ENCODE assay signal across 29 cellular contexts in genomic region chr1:162383516-162383915, GRCh38. TPM values are rescaled to one million over a fixed set of nuclear protein-coding genes. Genes with fewer than 3 reads are reported as not detected.
"Had no signal": no experiment of that assay in that cellular context is flagged by ENCODE, and none has a peak within 500 bp of the region (broad histone marks: within the 10 kb centered on the region; RNA-seq: fewer than 3 reads in every experiment).

No MANE protein-coding gene starts in this region.

- H3K36me3 ChIP-seq: heart right ventricle, lower lobe of right lung, pancreas, prostate gland, transverse colon had no signal

- H3K36me3 Mint-ChIP-seq: activated naive CD8-positive, alpha-beta T cell; natural killer cell treated with Interleukin-12 subunit alpha and Interleukin-12 subunit beta and Interleukin-15 and Interleukin-18, amount 100 ng/mL, for 72 hours had no signal

- H3K4me3 Mint-ChIP-seq: activated CD8-positive, alpha-beta T cell treated with anti-CD3 and anti-CD28 coated beads for 36 hours; activated naive CD8-positive, alpha-beta T cell; activated T-cell treated with anti-CD3 and anti-CD28 coated beads, Interleukin-2, amount 50 U/mL, for 72 hours; effector memory CD8-positive, alpha-beta T cell; natural killer cell treated with Interleukin-12 subunit alpha and Interleukin-12 subunit beta and Interleukin-15 and Interleukin-18, amount 100 ng/mL, for 72 hours had no signal

- H3K27ac ChIP-seq: dorsolateral prefrontal cortex, esophagus muscularis mucosa, foreskin keratinocyte, heart right ventricle, left lung, lower lobe of right lung, pancreas, prostate gland, spleen, testis had no signal

- H3K4me1 ChIP-seq: esophagus muscularis mucosa, heart right ventricle, left lung, lower lobe of right lung, pancreas, prostate gland, spleen, testis had no signal

- H3K27me3 Mint-ChIP-seq: activated CD8-positive, alpha-beta T cell treated with anti-CD3 and anti-CD28 coated beads for 36 hours; activated naive CD8-positive, alpha-beta T cell; natural killer cell treated with Interleukin-12 subunit alpha and Interleukin-12 subunit beta and Interleukin-15 and Interleukin-18, amount 100 ng/mL, for 72 hours had no signal

- H3K4me3 ChIP-seq: dorsolateral prefrontal cortex, esophagus muscularis mucosa, heart right ventricle, left lung, lower lobe of right lung, mucosa of descending colon, pancreas, prostate gland, spleen, testis, transverse colon had no signal

- DNase-seq: activated CD4-positive, alpha-beta T cell treated with anti-CD3 and anti-CD28 coated beads for 1 hour; activated CD4-positive, alpha-beta T cell treated with anti-CD3 and anti-CD28 coated beads, Interleukin-2, amount 50 U/mL, for 1 hour; activated CD8-positive, alpha-beta T cell treated with anti-CD3 and anti-CD28 coated beads for 36 hours; activated naive CD4-positive, alpha-beta T cell treated with Interleukin-2 at 50 U/mL for 16 hours; activated T-cell treated with anti-CD3 and anti-CD28 coated beads for 4 hours; activated T-cell treated with anti-CD3 and anti-CD28 coated beads, Interleukin-2, amount 50 U/mL, for 72 hours; anterior cingulate cortex; dorsolateral prefrontal cortex; effector memory CD8-positive, alpha-beta T cell; foreskin keratinocyte; heart right ventricle; left lung; lower lobe of right lung; mesenchymal stem cell; pancreas; right cardiac atrium; spleen; stimulated activated naive CD4-positive, alpha-beta T cell treated with Interleukin-2 at 50 U/mL for 16 hours; T-helper 2 cell; testis; transverse colon had no signal

- H3K27ac Mint-ChIP-seq: activated CD8-positive, alpha-beta T cell treated with anti-CD3 and anti-CD28 coated beads for 36 hours; activated naive CD8-positive, alpha-beta T cell; activated T-cell treated with anti-CD3 and anti-CD28 coated beads, Interleukin-2, amount 50 U/mL, for 72 hours; effector memory CD8-positive, alpha-beta T cell; natural killer cell treated with Interleukin-12 subunit alpha and Interleukin-12 subunit beta and Interleukin-15 and Interleukin-18, amount 100 ng/mL, for 72 hours had no signal

- H3K9me3 Mint-ChIP-seq: activated CD8-positive, alpha-beta T cell treated with anti-CD3 and anti-CD28 coated beads for 36 hours; activated T-cell treated with anti-CD3 and anti-CD28 coated beads, Interleukin-2, amount 50 U/mL, for 72 hours; effector memory CD8-positive, alpha-beta T cell; natural killer cell treated with Interleukin-12 subunit alpha and Interleukin-12 subunit beta and Interleukin-15 and Interleukin-18, amount 100 ng/mL, for 72 hours had no signal

- ATAC-seq: activated CD8-positive, alpha-beta T cell treated with anti-CD3 and anti-CD28 coated beads for 36 hours; activated T-cell treated with anti-CD3 and anti-CD28 coated beads, Interleukin-2, amount 50 U/mL, for 72 hours; effector memory CD8-positive, alpha-beta T cell; foreskin keratinocyte; heart right ventricle; left lung; lower lobe of right lung; mucosa of descending colon; natural killer cell treated with Interleukin-12 subunit alpha and Interleukin-12 subunit beta and Interleukin-15 and Interleukin-18, amount 100 ng/mL, for 72 hours; pancreas; right cardiac atrium had no signal

- H3K9me3 ChIP-seq: esophagus muscularis mucosa, heart right ventricle, left lung, lower lobe of right lung, mucosa of descending colon, pancreas, prostate gland, spleen, testis, transverse colon had no signal

- H3K27me3 ChIP-seq: dorsolateral prefrontal cortex, esophagus muscularis mucosa, foreskin keratinocyte, heart right ventricle, left lung, pancreas, spleen, testis, transverse colon had no signal

RNA-seq across cellular contexts. Expression of gene C1orf226, which starts 2.0 kb away (rescaled TPM):
- total RNA-seq: natural killer cell treated with Interleukin-12 subunit alpha and Interleukin-12 subunit beta and Interleukin-15 and Interleukin-18, amount 100 ng/mL, for 72 hours had no signal

RNA-seq across cellular contexts. Expression of gene SPATA46, which starts 6.9 kb away (rescaled TPM):
- total RNA-seq: activated CD8-positive, alpha-beta T cell treated with anti-CD3 and anti-CD28 coated beads for 36 hours; activated T-cell treated with anti-CD3 and anti-CD28 coated beads, Interleukin-2, amount 50 U/mL, for 72 hours; dorsolateral prefrontal cortex; esophagus muscularis mucosa; foreskin keratinocyte; glomerular endothelial cell; heart right ventricle; left lung; lower lobe of right lung; mucosa of descending colon; myocyte; natural killer cell treated with Interleukin-12 subunit alpha and Interleukin-12 subunit beta and Interleukin-15 and Interleukin-18, amount 100 ng/mL, for 72 hours; pancreas; right cardiac atrium; spleen; transverse colon had no signal
- polyA plus RNA-seq: adipose tissue, foreskin keratinocyte, heart right ventricle, pancreas, right cardiac atrium, spleen had no signal

RNA-seq across cellular contexts. Expression of gene SH2D1B, which starts 28.4 kb away (rescaled TPM):
- total RNA-seq: activated CD8-positive, alpha-beta T cell treated with anti-CD3 and anti-CD28 coated beads for 36 hours; foreskin keratinocyte; glomerular endothelial cell; myocyte; prostate gland had no signal
- polyA plus RNA-seq: foreskin keratinocyte, pancreas had no signal
